ENCODE assay signal across 8 cellular contexts in the genomic region with DNA sequence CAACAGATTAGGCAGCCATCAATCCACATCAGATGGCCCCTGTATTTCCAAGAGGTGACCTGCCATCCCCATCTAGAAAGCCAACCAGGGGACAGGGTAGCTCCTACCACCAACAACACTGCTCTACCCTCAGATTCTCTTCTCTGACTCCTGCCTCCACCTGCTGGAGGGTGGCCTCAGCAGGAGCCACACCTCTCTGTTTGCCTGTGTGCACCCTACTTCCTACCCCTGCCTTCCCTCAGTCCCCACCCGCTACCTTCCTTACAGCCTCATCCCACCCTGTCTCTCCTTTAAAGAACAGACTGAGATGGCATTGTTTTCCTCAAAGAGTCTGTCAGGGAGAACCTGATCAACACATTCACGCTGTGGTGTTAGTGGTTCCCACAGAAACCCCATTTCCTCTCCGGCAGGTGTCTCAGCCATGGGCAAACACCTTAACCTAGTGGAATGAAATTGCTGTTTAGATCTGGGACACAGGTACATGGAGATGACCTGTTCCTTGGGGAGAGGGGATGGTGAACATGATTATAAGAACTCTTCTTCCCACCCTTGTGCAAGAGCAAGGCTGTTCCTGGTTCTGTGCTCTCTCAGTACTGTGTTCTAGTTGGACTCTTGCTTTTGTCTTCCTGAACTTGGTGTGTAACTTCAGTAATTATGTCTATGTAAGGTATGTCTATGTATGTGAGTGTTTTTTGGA. TPM values are rescaled to one million over a fixed set of nuclear protein-coding genes. Genes with fewer than 3 reads are reported as not detected.
DNase-seq lines count a peak whose midpoint lies in the region; ATAC-seq and TF ChIP-seq lines count a peak whose summit lies in the region.

No MANE protein-coding gene starts in this region.

- DNase-seq in CD4-positive, alpha-beta memory T cell, result peak; percentile 25 to 46 (median 33)
- DNase-seq in activated naive CD8-positive, alpha-beta T cell treated with anti-CD3 and anti-CD28 coated beads, Interleukin-2, amount 10 ng/mL, durations not matched to agents 7 days and 5 days, result no peak
- no peak for DNase-seq in NCI-H82 treated with DMSO at 0.1 percent for 48 hours (lab: John Stamatoyannopoulos, UW; ENCODE audit: unreplicated experiment)
- no peak for DNase-seq in GF-D8 (lab: John Stamatoyannopoulos, UW)

- H3K4me1 ChIP-seq in CD4-positive, alpha-beta memory T cell (ENCODE audit: insufficient read depth, low read length), result peaks cover 28% of the 10 kb centered on the region
- no peaks in the 10 kb centered on the region for H3K4me1 ChIP-seq in HEK293 (ENCODE audit: control insufficient read depth, insufficient read depth, low read length)
- H3K4me1 ChIP-seq in mucosa of rectum (ENCODE audit: control insufficient read depth in 2 of 2, insufficient read depth in 2 of 2, low read length in 2 of 2), result peaks cover 25 to 47% of the 10 kb centered on the region in 2 donors

- H3K36me3 Mint-ChIP-seq in CD4-positive, alpha-beta memory T cell, result peaks cover under 1 to 6% of the 10 kb centered on the region in 2 donors
- peaks cover 4% of the 10 kb centered on the region for H3K36me3 Mint-ChIP-seq in activated naive CD8-positive, alpha-beta T cell treated with anti-CD3 and anti-CD28 coated beads, Interleukin-2, amount 10 ng/mL, durations not matched to agents 7 days and 5 days

- no peak for TF ChIP-seq CTCF in HEK293 (tag by site-specific recombination; IDR thresholded peaks at IDR 0.05)

- H3K4me1 Mint-ChIP-seq in CD4-positive, alpha-beta memory T cell, result peaks cover 45 to 59% (median 51%) of the 10 kb centered on the region in 4 donors
- peaks cover 26% of the 10 kb centered on the region for H3K4me1 Mint-ChIP-seq in activated naive CD8-positive, alpha-beta T cell treated with anti-CD3 and anti-CD28 coated beads, Interleukin-2, amount 10 ng/mL, durations not matched to agents 7 days and 5 days

- intact Hi-C loops in CD4-positive, alpha-beta memory T cell (cut with micrococcal nuclease), result loop anchor here (5.0 kb wide), 3 partner anchors 500 to 1775 kb away; a partner anchor contains a TSS

- ATAC-seq in activated naive CD8-positive, alpha-beta T cell treated with anti-CD3 and anti-CD28 coated beads, Interleukin-2, amount 10 ng/mL, durations not matched to agents 7 days and 5 days (ENCODE audit: low read depth), result peak; percentile 19
- ATAC-seq in GM18873 (IDR thresholded peaks at IDR 0.05; ENCODE audit: low FRiP score, unreplicated experiment) (no peak), HG02973 (IDR thresholded peaks at IDR 0.05; ENCODE audit: unreplicated experiment) (no peak)

- H3K27me3 Mint-ChIP-seq in CD4-positive, alpha-beta memory T cell, result no peaks in the 10 kb centered on the region
- H3K27me3 Mint-ChIP-seq in activated naive CD8-positive, alpha-beta T cell treated with anti-CD3 and anti-CD28 coated beads, Interleukin-2, amount 10 ng/mL, durations not matched to agents 7 days and 5 days, result no peaks in the 10 kb centered on the region

- no peaks in the 10 kb centered on the region for H3K9me3 Mint-ChIP-seq in CD4-positive, alpha-beta memory T cell
- H3K9me3 Mint-ChIP-seq in activated naive CD8-positive, alpha-beta T cell treated with anti-CD3 and anti-CD28 coated beads, Interleukin-2, amount 10 ng/mL, durations not matched to agents 7 days and 5 days, result no peaks in the 10 kb centered on the region

- peak overlapping the region; percentile 89 to 97 for H3K9ac ChIP-seq in mucosa of rectum (ENCODE audit: low read depth in 1 of 2, low read length in 2 of 2)

- H3K9me3 ChIP-seq in CD4-positive, alpha-beta memory T cell (ENCODE audit: control insufficient read depth in 1 of 2, low read length in 2 of 2), result no peaks in the 10 kb centered on the region
- H3K9me3 ChIP-seq in HEK293 (ENCODE audit: control insufficient read depth, insufficient read depth, low read depth, low read length) (no peaks in the 10 kb centered on the region), mucosa of rectum (ENCODE audit: control insufficient read depth in 2 of 2, low read length in 2 of 2) (no peaks in the 10 kb centered on the region)

- peak overlapping the region; percentile 85 to 95 (median 90) for H3K4me3 Mint-ChIP-seq in CD4-positive, alpha-beta memory T cell
- peak overlapping the region; percentile 93 for H3K4me3 Mint-ChIP-seq in activated naive CD8-positive, alpha-beta T cell treated with anti-CD3 and anti-CD28 coated beads, Interleukin-2, amount 10 ng/mL, durations not matched to agents 7 days and 5 days

- CTCF ChIA-PET in CD4-positive, alpha-beta memory T cell (lab: Charles Lee; ENCODE audit: partially characterized antibody), result interaction anchor here (1.2 kb wide), 1 partner anchor 200 kb away, joined by 3 read pairs; no protein-coding TSS in a partner anchor
- CTCF ChIA-PET in HEK293 (lab: Yijun Ruan, JAX), result no interaction called here

- H3K4me3 ChIP-seq in CD4-positive, alpha-beta memory T cell (ENCODE audit: low read length in 2 of 2), result peak overlapping the region; percentile 82 to 85
- H3K4me3 ChIP-seq in HEK293 (ENCODE audit: low read depth, low read length) (no peak overlapping the region), mucosa of rectum (ENCODE audit: low read length in 2 of 2) (peak overlapping the region; percentile 87 to 90)

- H3K27me3 ChIP-seq in CD4-positive, alpha-beta memory T cell (ENCODE audit: insufficient read depth, low read length), result no peaks in the 10 kb centered on the region
- no peaks in the 10 kb centered on the region for H3K27me3 ChIP-seq in mucosa of rectum (ENCODE audit: control insufficient read depth in 2 of 2, insufficient read depth in 2 of 2, low read length in 2 of 2)

- peak overlapping the region; percentile 84 to 95 (median 88) for H3K27ac Mint-ChIP-seq in CD4-positive, alpha-beta memory T cell
- H3K27ac Mint-ChIP-seq in activated naive CD8-positive, alpha-beta T cell treated with anti-CD3 and anti-CD28 coated beads, Interleukin-2, amount 10 ng/mL, durations not matched to agents 7 days and 5 days, result peak overlapping the region; percentile 53

- no peaks in the 10 kb centered on the region for H3K36me3 ChIP-seq in CD4-positive, alpha-beta memory T cell (ENCODE audit: insufficient read depth, low read length)
- H3K36me3 ChIP-seq in HEK293 (ENCODE audit: control insufficient read depth in 2 of 2, insufficient read depth in 1 of 2, low read length in 2 of 2) (peaks cover 0 to 9% of the 10 kb centered on the region in 2 experiments; a peak in 1 of 3 replicates), mucosa of rectum (ENCODE audit: control insufficient read depth in 2 of 2, insufficient read depth in 2 of 2, low read length in 2 of 2) (no peaks in the 10 kb centered on the region)

- peak overlapping the region; percentile 77 for H3K27ac ChIP-seq in CD4-positive, alpha-beta memory T cell (ENCODE audit: low read depth, low read length)
- H3K27ac ChIP-seq in HEK293 (ENCODE audit: extremely low read depth, low read depth, low read length), result no peak overlapping the region
- peak overlapping the region; percentile 95 to 96 for H3K27ac ChIP-seq in mucosa of rectum (ENCODE audit: low read depth in 2 of 2, low read length in 2 of 2)

- POLR2A ChIA-PET in CD4-positive, alpha-beta memory T cell (lab: Charles Lee; ENCODE audit: partially characterized antibody), result interaction anchor here (2.7 kb wide), 1 partner anchor 106 kb away, joined by 31 read pairs; no protein-coding TSS in a partner anchor
- POLR2A ChIA-PET in HEK293 (lab: Yijun Ruan, JAX), result no interaction called here
- POLR2A ChIA-PET in activated naive CD8-positive, alpha-beta T cell treated with anti-CD3 and anti-CD28 coated beads, Interleukin-2, amount 10 ng/mL, durations not matched to agents 7 days and 5 days (lab: Charles Lee), result interaction anchor here (2.5 kb wide), 1 partner anchor 50 kb away, joined by 11 read pairs; a partner anchor contains a TSS

TF ChIP-seq in HEK293, 187 proteins besides CTCF, POLR2A, EP300 and RAD21 (continues in another document):
- TF ChIP-seq ZNF132 (tag by site-specific recombination; IDR thresholded peaks at IDR 0.05; ENCODE audit: borderline replicate concordance) (no peak), ZNF202 (tag by site-specific recombination; IDR thresholded peaks at IDR 0.05; ENCODE audit: borderline replicate concordance) (no peak), GLIS1 (tag by site-specific recombination; IDR thresholded peaks at IDR 0.05) (no peak), IKZF3 (tag by site-specific recombination; IDR thresholded peaks at IDR 0.05) (no peak), ZNF112 (tag by site-specific recombination; IDR thresholded peaks at IDR 0.05) (no peak), ZNF433 (tag by site-specific recombination; IDR thresholded peaks at IDR 0.05; ENCODE audit: low read depth) (0 out of 2 replicates have a peak, but pooled peaks have one; percentile 3)
- TF ChIP-seq, protein P1, sequence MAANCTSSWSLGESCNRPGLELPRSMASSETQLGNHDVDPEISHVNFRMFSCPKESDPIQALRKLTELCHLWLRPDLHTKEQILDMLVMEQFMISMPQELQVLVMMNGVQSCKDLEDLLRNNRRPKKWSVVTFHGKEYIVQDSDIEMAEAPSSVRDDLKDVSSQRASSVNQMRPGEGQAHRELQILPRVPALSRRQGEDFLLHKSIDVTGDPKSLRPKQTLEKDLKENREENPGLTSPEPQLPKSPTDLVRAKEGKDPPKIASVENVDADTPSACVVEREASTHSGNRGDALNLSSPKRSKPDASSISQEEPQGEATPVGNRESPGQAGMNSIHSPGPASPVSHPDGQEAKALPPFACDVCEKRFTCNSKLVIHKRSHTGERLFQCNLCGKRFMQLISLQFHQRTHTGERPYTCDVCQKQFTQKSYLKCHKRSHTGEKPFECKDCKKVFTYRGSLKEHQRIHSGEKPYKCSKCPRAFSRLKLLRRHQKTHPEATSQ (tag by site-specific recombination; IDR thresholded peaks at IDR 0.05), result no peak
- TF ChIP-seq, protein P2, sequence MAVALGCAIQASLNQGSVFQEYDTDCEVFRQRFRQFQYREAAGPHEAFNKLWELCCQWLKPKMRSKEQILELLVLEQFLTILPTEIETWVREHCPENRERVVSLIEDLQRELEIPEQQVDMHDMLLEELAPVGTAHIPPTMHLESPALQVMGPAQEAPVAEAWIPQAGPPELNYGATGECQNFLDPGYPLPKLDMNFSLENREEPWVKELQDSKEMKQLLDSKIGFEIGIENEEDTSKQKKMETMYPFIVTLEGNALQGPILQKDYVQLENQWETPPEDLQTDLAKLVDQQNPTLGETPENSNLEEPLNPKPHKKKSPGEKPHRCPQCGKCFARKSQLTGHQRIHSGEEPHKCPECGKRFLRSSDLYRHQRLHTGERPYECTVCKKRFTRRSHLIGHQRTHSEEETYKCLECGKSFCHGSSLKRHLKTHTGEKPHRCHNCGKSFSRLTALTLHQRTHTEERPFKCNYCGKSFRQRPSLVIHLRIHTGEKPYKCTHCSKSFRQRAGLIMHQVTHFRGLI (tag by site-specific recombination; IDR thresholded peaks at IDR 0.05), result no peak

RNA-seq across cellular contexts. Expression of a gene that starts 1.8 kb away (rescaled TPM):
- 10 to 100 TPM; 90.2 to 94.3 TPM for total RNA-seq in CD4-positive, alpha-beta memory T cell
- 10 to 100 TPM; 42.1 to 45.8 TPM for polyA plus RNA-seq in CD4-positive, alpha-beta memory T cell
- 10 to 100 TPM; 54.6 to 62.3 TPM for total RNA-seq in activated naive CD8-positive, alpha-beta T cell treated with anti-CD3 and anti-CD28 coated beads, Interleukin-2, amount 10 ng/mL, durations not matched to agents 7 days and 5 days

RNA-seq across cellular contexts. Expression of a gene that starts 50.6 kb away (rescaled TPM):
- 10 to 100 TPM; 34.0 to 35.6 TPM for total RNA-seq in CD4-positive, alpha-beta memory T cell
- polyA plus RNA-seq in CD4-positive, alpha-beta memory T cell, result 10 to 100 TPM; 28.3 to 34.3 TPM
- 10 to 100 TPM; 29.3 to 29.5 TPM for total RNA-seq in activated naive CD8-positive, alpha-beta T cell treated with anti-CD3 and anti-CD28 coated beads, Interleukin-2, amount 10 ng/mL, durations not matched to agents 7 days and 5 days

Comparison
In these comparisons a context has a peak if more than half of its experiments do, and no peak if none do; other contexts are left out.
1. DNase-seq: peak in CD4-positive, alpha-beta memory T cell (5 of 5); none in activated naive CD8-positive, alpha-beta T cell treated with anti-CD3 and anti-CD28 coated beads, Interleukin-2, amount 10 ng/mL, durations not matched to agents 7 days and 5 days (single experiment), NCI-H82 treated with DMSO at 0.1 percent for 48 hours (single experiment) and GF-D8 (single experiment).